Comparison of ENCODE assay signal across 1 cellular context in genomic region chr11:116386118-116386699, GRCh38.
TF ChIP-seq lines count a peak whose summit lies in the region.

No MANE protein-coding gene starts in this region.

TF ChIP-seq in HepG2, 621 proteins besides CTCF, POLR2A, EP300 and RAD21 (continued from another document):
- TF ChIP-seq, protein P1, sequence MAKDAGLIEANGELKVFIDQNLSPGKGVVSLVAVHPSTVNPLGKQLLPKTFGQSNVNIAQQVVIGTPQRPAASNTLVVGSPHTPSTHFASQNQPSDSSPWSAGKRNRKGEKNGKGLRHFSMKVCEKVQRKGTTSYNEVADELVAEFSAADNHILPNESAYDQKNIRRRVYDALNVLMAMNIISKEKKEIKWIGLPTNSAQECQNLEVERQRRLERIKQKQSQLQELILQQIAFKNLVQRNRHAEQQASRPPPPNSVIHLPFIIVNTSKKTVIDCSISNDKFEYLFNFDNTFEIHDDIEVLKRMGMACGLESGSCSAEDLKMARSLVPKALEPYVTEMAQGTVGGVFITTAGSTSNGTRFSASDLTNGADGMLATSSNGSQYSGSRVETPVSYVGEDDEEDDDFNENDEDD (CRISPR knock-in tag; IDR thresholded peaks at IDR 0.05; ENCODE audit: borderline replicate concordance) = no peak
- TF ChIP-seq MYNN (CRISPR knock-in tag; IDR thresholded peaks at IDR 0.05; ENCODE audit: low read depth) (no peak), GLMP (CRISPR knock-in tag; IDR thresholded peaks at IDR 0.05; ENCODE audit: borderline replicate concordance) (no peak), SOX13 (IDR thresholded peaks at IDR 0.05) (no peak), SOX13 (CRISPR knock-in tag; conservative IDR thresholded peaks at IDR 0.05 in 1 of 2, IDR thresholded peaks at IDR 0.05 in 1 of 2) (peak in 1 of 2 experiments; percentile 16; a peak in 1 of 4 replicates), PHF21A (CRISPR knock-in tag; IDR thresholded peaks at IDR 0.05) (no peak), HNF4A (CRISPR knock-in tag; IDR thresholded peaks at IDR 0.05) (peak; percentile 46)
- TF ChIP-seq, protein P2, sequence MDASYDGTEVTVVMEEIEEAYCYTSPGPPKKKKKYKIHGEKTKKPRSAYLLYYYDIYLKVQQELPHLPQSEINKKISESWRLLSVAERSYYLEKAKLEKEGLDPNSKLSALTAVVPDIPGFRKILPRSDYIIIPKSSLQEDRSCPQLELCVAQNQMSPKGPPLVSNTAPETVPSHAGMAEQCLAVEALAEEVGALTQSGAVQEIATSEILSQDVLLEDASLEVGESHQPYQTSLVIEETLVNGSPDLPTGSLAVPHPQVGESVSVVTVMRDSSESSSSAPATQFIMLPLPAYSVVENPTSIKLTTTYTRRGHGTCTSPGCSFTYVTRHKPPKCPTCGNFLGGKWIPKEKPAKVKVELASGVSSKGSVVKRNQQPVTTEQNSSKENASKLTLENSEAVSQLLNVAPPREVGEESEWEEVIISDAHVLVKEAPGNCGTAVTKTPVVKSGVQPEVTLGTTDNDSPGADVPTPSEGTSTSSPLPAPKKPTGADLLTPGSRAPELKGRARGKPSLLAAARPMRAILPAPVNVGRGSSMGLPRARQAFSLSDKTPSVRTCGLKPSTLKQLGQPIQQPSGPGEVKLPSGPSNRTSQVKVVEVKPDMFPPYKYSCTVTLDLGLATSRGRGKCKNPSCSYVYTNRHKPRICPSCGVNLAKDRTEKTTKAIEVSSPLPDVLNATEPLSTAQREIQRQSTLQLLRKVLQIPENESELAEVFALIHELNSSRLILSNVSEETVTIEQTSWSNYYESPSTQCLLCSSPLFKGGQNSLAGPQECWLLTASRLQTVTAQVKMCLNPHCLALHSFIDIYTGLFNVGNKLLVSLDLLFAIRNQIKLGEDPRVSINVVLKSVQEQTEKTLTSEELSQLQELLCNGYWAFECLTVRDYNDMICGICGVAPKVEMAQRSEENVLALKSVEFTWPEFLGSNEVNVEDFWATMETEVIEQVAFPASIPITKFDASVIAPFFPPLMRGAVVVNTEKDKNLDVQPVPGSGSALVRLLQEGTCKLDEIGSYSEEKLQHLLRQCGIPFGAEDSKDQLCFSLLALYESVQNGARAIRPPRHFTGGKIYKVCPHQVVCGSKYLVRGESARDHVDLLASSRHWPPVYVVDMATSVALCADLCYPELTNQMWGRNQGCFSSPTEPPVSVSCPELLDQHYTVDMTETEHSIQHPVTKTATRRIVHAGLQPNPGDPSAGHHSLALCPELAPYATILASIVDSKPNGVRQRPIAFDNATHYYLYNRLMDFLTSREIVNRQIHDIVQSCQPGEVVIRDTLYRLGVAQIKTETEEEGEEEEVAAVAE (CRISPR knock-in tag; IDR thresholded peaks at IDR 0.05; ENCODE audit: borderline replicate concordance) = no peak
- TF ChIP-seq, protein P3, sequence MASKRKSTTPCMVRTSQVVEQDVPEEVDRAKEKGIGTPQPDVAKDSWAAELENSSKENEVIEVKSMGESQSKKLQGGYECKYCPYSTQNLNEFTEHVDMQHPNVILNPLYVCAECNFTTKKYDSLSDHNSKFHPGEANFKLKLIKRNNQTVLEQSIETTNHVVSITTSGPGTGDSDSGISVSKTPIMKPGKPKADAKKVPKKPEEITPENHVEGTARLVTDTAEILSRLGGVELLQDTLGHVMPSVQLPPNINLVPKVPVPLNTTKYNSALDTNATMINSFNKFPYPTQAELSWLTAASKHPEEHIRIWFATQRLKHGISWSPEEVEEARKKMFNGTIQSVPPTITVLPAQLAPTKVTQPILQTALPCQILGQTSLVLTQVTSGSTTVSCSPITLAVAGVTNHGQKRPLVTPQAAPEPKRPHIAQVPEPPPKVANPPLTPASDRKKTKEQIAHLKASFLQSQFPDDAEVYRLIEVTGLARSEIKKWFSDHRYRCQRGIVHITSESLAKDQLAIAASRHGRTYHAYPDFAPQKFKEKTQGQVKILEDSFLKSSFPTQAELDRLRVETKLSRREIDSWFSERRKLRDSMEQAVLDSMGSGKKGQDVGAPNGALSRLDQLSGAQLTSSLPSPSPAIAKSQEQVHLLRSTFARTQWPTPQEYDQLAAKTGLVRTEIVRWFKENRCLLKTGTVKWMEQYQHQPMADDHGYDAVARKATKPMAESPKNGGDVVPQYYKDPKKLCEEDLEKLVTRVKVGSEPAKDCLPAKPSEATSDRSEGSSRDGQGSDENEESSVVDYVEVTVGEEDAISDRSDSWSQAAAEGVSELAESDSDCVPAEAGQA (IDR thresholded peaks at IDR 0.05; ENCODE audit: low read depth) = no peak
- TF ChIP-seq, protein P3 (CRISPR knock-in tag; IDR thresholded peaks at IDR 0.05; ENCODE audit: borderline replicate concordance) = no peak
- TF ChIP-seq, protein P4, sequence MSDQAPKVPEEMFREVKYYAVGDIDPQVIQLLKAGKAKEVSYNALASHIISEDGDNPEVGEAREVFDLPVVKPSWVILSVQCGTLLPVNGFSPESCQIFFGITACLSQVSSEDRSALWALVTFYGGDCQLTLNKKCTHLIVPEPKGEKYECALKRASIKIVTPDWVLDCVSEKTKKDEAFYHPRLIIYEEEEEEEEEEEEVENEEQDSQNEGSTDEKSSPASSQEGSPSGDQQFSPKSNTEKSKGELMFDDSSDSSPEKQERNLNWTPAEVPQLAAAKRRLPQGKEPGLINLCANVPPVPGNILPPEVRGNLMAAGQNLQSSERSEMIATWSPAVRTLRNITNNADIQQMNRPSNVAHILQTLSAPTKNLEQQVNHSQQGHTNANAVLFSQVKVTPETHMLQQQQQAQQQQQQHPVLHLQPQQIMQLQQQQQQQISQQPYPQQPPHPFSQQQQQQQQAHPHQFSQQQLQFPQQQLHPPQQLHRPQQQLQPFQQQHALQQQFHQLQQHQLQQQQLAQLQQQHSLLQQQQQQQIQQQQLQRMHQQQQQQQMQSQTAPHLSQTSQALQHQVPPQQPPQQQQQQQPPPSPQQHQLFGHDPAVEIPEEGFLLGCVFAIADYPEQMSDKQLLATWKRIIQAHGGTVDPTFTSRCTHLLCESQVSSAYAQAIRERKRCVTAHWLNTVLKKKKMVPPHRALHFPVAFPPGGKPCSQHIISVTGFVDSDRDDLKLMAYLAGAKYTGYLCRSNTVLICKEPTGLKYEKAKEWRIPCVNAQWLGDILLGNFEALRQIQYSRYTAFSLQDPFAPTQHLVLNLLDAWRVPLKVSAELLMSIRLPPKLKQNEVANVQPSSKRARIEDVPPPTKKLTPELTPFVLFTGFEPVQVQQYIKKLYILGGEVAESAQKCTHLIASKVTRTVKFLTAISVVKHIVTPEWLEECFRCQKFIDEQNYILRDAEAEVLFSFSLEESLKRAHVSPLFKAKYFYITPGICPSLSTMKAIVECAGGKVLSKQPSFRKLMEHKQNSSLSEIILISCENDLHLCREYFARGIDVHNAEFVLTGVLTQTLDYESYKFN (CRISPR knock-in tag; conservative IDR thresholded peaks at IDR 0.05) = 0 out of 2 replicates have a peak, but pooled peaks have one; percentile 14
